ENCODE assay signal across 24 cellular contexts in genomic region chr15:72288796-72289596, GRCh38. TPM values are rescaled to one million over a fixed set of nuclear protein-coding genes. Genes with fewer than 3 reads are reported as not detected.
A peak's percentile ranks its signal among the peaks of the same experiment; 100 is the strongest.
DNase-seq lines count a peak whose midpoint lies in the region; ATAC-seq, FAIRE-seq and TF ChIP-seq lines count a peak whose summit lies in the region.
"Had no signal": no experiment of that assay in that cellular context is flagged by ENCODE, and none has a peak within 500 bp of the region (broad histone marks: within the 10 kb centered on the region; RNA-seq: fewer than 3 reads in every experiment).

No MANE protein-coding gene starts in this region.

- no peak overlapping the region for H3K4me3 Mint-ChIP-seq in H9
- no peak overlapping the region for H3K4me3 Mint-ChIP-seq in stimulated activated naive B cell treated with anti-CD40 and anti-IgM and Interleukin-4, amounts not matched to agents 10 μg/mL and 1 μg/mL and 100 μg/mL, for 72 hours
- H3K4me3 Mint-ChIP-seq in activated naive CD8-positive, alpha-beta T cell treated with anti-CD3 and anti-CD28 coated beads, Interleukin-2, amount 50 U/mL, for 24 hours = no peak overlapping the region
- H3K4me3 Mint-ChIP-seq: CD4-positive, CD25-positive, alpha-beta regulatory T cell; CD8-positive, alpha-beta memory T cell; HFFc6 had no signal

- H3K23me2 ChIP-seq in H9 (ENCODE audit: insufficient read length, low read depth, low read length, poor library complexity, severe bottlenecking) (no peaks in the 10 kb centered on the region), H1 (ENCODE audit: low read depth, low read length) (no peaks in the 10 kb centered on the region)

- H3K4me3 ChIP-seq in right cardiac atrium (ENCODE audit: low read length) (no peak overlapping the region), H1 (ENCODE audit: extremely low read depth in 1 of 4, insufficient read depth in 2 of 4, low read depth in 3 of 4, low read length in 4 of 4) (no peak overlapping the region)
- H3K4me3 ChIP-seq: K562 had no signal

- H4K20me1 ChIP-seq in H9 (ENCODE audit: control insufficient read depth, insufficient read depth, insufficient read length) (no peaks in the 10 kb centered on the region), H1 (replicated peaks in 1 of 2; ENCODE audit: control insufficient read depth in 1 of 2, insufficient read depth in 2 of 2, low read length in 2 of 2) (no peaks in the 10 kb centered on the region)

- CTCF ChIA-PET in H1 (lab: Charles Lee; ENCODE audit: partially characterized antibody) = interaction anchor here (1.0 to 5.4 kb wide), 4 partner anchors 11 to 713 kb away, joined by 3 to 50 read pairs (median 12); no protein-coding TSS in a partner anchor

- H3K27me3 Mint-ChIP-seq in H9 (ENCODE audit: low read depth) = peaks cover 38% of the 10 kb centered on the region
- H3K27me3 Mint-ChIP-seq in stimulated activated naive B cell treated with anti-CD40 and anti-IgM and Interleukin-4, amounts not matched to agents 10 μg/mL and 1 μg/mL and 100 μg/mL, for 72 hours = no peaks in the 10 kb centered on the region
- H3K27me3 Mint-ChIP-seq in activated naive CD8-positive, alpha-beta T cell treated with anti-CD3 and anti-CD28 coated beads, Interleukin-2, amount 50 U/mL, for 24 hours = no peaks in the 10 kb centered on the region
- H3K27me3 Mint-ChIP-seq: CD8-positive, alpha-beta memory T cell had no signal

- no peak for TF ChIP-seq POLR2A in H1 (IDR thresholded peaks at IDR 0.05; ENCODE audit: control extremely low read depth in 1 of 2, low read depth in 2 of 2, low read length in 2 of 2)

- no peaks in the 10 kb centered on the region for H3K79me1 ChIP-seq in H9 (ENCODE audit: insufficient read depth, low read depth, low read length, poor library complexity, severe bottlenecking)
- H3K79me1 ChIP-seq in H1 (ENCODE audit: low read depth, low read length) = no peaks in the 10 kb centered on the region

- H3K56ac ChIP-seq in H9 (ENCODE audit: insufficient read length, low read depth, low read length) (no peak overlapping the region), H1 (replicated peaks; ENCODE audit: insufficient read length, low read depth, low read length) (no peak overlapping the region)

- no peaks in the 10 kb centered on the region for H3K9me3 Mint-ChIP-seq in H9
- H3K9me3 Mint-ChIP-seq in stimulated activated naive B cell treated with anti-CD40 and anti-IgM and Interleukin-4, amounts not matched to agents 10 μg/mL and 1 μg/mL and 100 μg/mL, for 72 hours = no peaks in the 10 kb centered on the region
- no peaks in the 10 kb centered on the region for H3K9me3 Mint-ChIP-seq in activated naive CD8-positive, alpha-beta T cell treated with anti-CD3 and anti-CD28 coated beads, Interleukin-2, amount 50 U/mL, for 24 hours
- H3K9me3 Mint-ChIP-seq: CD4-positive, CD25-positive, alpha-beta regulatory T cell; CD8-positive, alpha-beta memory T cell; HFFc6 had no signal

- H2BK120ac ChIP-seq in H9 (ENCODE audit: low read depth, low read length, poor library complexity, severe bottlenecking) (no peak overlapping the region), H1 (replicated peaks; ENCODE audit: low read depth, low read length) (no peak overlapping the region)

- DNase-seq in right cardiac atrium (peak in 1 of 3 donors; percentile 55), left cardiac atrium (no peak), H9 (peak; percentile 33), H1 (ENCODE audit: low read depth in 1 of 2, low spot score in 2 of 2) (no peak), NCI-H82 treated with DMSO at 0.1 percent for 48 hours (lab: John Stamatoyannopoulos, UW; ENCODE audit: unreplicated experiment) (no peak)
- DNase-seq in stimulated activated naive B cell treated with anti-CD40 and anti-IgM and Interleukin-4, amounts not matched to agents 10 μg/mL and 1 μg/mL and 100 μg/mL, for 72 hours = no peak
- no peak for DNase-seq in activated naive CD8-positive, alpha-beta T cell treated with anti-CD3 and anti-CD28 coated beads, Interleukin-2, amount 50 U/mL, for 24 hours
- DNase-seq: ACHN; BE2C; C1 segment of cervical spinal cord; CD4-positive, CD25-positive, alpha-beta regulatory T cell; CD8-positive, alpha-beta memory T cell; COR-L47; GOT3; HCEC 1CT; HFFc6; IMR-90 had no signal

- no peak overlapping the region for H2BK15ac ChIP-seq in H9 (ENCODE audit: low read depth, low read length)
- no peak overlapping the region for H2BK15ac ChIP-seq in H1 (ENCODE audit: low read length)

- H3K9ac ChIP-seq in H9 (ENCODE audit: extremely low read depth, insufficient read length, low read length) = no peak overlapping the region
- H3K9ac ChIP-seq in H1 (replicated peaks in 1 of 4; ENCODE audit: extremely low read depth in 1 of 4, low read depth in 3 of 4, low read length in 3 of 4) = no peak overlapping the region

- H3K18ac ChIP-seq in H9 (ENCODE audit: insufficient read length, low read depth, low read length) = no peak overlapping the region
- H3K18ac ChIP-seq in H1 (ENCODE audit: extremely low read depth, low read length) = no peak overlapping the region

- no peak overlapping the region for H4K8ac ChIP-seq in H9 (replicated peaks; ENCODE audit: insufficient read length, low read depth, low read length)
- peak overlapping the region; percentile 51; the same call in 1 of the 2 replicates for H4K8ac ChIP-seq in H1 (ENCODE audit: extremely low read depth, insufficient read depth, low read length)

- H3K27ac ChIP-seq in right cardiac atrium (ENCODE audit: low read length) (no peak overlapping the region), H9 (ENCODE audit: insufficient read length, low read depth, low read length) (no peak overlapping the region), H1 (ENCODE audit: low read depth, low read length) (no peak overlapping the region)
- H3K27ac ChIP-seq: HL-60 had no signal

- no peaks in the 10 kb centered on the region for H3K36me3 Mint-ChIP-seq in H9 (ENCODE audit: insufficient read depth in 1 of 3, low read depth in 3 of 3)
- H3K36me3 Mint-ChIP-seq in stimulated activated naive B cell treated with anti-CD40 and anti-IgM and Interleukin-4, amounts not matched to agents 10 μg/mL and 1 μg/mL and 100 μg/mL, for 72 hours = no peaks in the 10 kb centered on the region
- H3K36me3 Mint-ChIP-seq in activated naive CD8-positive, alpha-beta T cell treated with anti-CD3 and anti-CD28 coated beads, Interleukin-2, amount 50 U/mL, for 24 hours (ENCODE audit: low read depth) = no peaks in the 10 kb centered on the region
- H3K36me3 Mint-ChIP-seq: CD4-positive, CD25-positive, alpha-beta regulatory T cell had no signal

- H3T11ph ChIP-seq in H9 (ENCODE audit: low read length) = no peak overlapping the region

- POLR2A ChIA-PET in H1 (lab: Charles Lee; ENCODE audit: partially characterized antibody) = no interaction called here

- no peak for TF ChIP-seq RAD21 in H1 (IDR thresholded peaks at IDR 0.05 in 1 of 2, conservative IDR thresholded peaks at IDR 0.05 in 1 of 2; ENCODE audit: low read depth in 2 of 2, low read length in 2 of 2)

- H3K23ac ChIP-seq in H9 (ENCODE audit: insufficient read length, low read depth, low read length) (no peak overlapping the region), H1 (ENCODE audit: insufficient read length) (no peak overlapping the region)

- no peak overlapping the region for H3K27ac Mint-ChIP-seq in H9
- peak overlapping the region; percentile 17 for H3K27ac Mint-ChIP-seq in stimulated activated naive B cell treated with anti-CD40 and anti-IgM and Interleukin-4, amounts not matched to agents 10 μg/mL and 1 μg/mL and 100 μg/mL, for 72 hours
- no peak overlapping the region for H3K27ac Mint-ChIP-seq in activated naive CD8-positive, alpha-beta T cell treated with anti-CD3 and anti-CD28 coated beads, Interleukin-2, amount 50 U/mL, for 24 hours
- H3K27ac Mint-ChIP-seq: CD4-positive, CD25-positive, alpha-beta regulatory T cell; HFFc6 had no signal

- intact Hi-C loops in right cardiac atrium (cut with DNase I) (no loop called here), left cardiac atrium (cut with DNase I) (no loop called here)

- no peak overlapping the region for H2AFZ ChIP-seq in H9 (ENCODE audit: low read length)
- H2AFZ ChIP-seq in H1 (ENCODE audit: low read length) = no peak overlapping the region

- H3K4me1 Mint-ChIP-seq in H9 = no peaks in the 10 kb centered on the region
- H3K4me1 Mint-ChIP-seq in stimulated activated naive B cell treated with anti-CD40 and anti-IgM and Interleukin-4, amounts not matched to agents 10 μg/mL and 1 μg/mL and 100 μg/mL, for 72 hours = peaks cover 0 to 3% of the 10 kb centered on the region in 2 donors
- no peaks in the 10 kb centered on the region for H3K4me1 Mint-ChIP-seq in activated naive CD8-positive, alpha-beta T cell treated with anti-CD3 and anti-CD28 coated beads, Interleukin-2, amount 50 U/mL, for 24 hours
- H3K4me1 Mint-ChIP-seq: CD4-positive, CD25-positive, alpha-beta regulatory T cell; CD8-positive, alpha-beta memory T cell had no signal

- H3K4me1 ChIP-seq in right cardiac atrium (ENCODE audit: control insufficient read depth, insufficient read depth, low read length) (no peaks in the 10 kb centered on the region), H9 (ENCODE audit: insufficient read depth, low read length) (no peaks in the 10 kb centered on the region), H1 (replicated peaks in 1 of 4; ENCODE audit: control insufficient read depth in 3 of 4, insufficient read depth in 4 of 4, low read length in 3 of 4) (no peaks in the 10 kb centered on the region)
- H3K4me1 ChIP-seq: BE2C had no signal

- H3K4ac ChIP-seq in H9 (ENCODE audit: low read depth, low read length) (no peak overlapping the region), H1 (replicated peaks; ENCODE audit: insufficient read length, low read depth, low read length) (no peak overlapping the region)

- H3K79me2 ChIP-seq in H9 (ENCODE audit: insufficient read depth, low read length) = no peaks in the 10 kb centered on the region
- no peaks in the 10 kb centered on the region for H3K79me2 ChIP-seq in H1 (ENCODE audit: control insufficient read depth in 1 of 2, insufficient read depth in 2 of 2, low read length in 2 of 2)

- H3K36me3 ChIP-seq in H1 (ENCODE audit: control insufficient read depth in 2 of 4, insufficient read depth in 4 of 4, low read length in 3 of 4) = no peaks in the 10 kb centered on the region
- H3K36me3 ChIP-seq: BE2C had no signal

- no peak overlapping the region for H3K4me2 ChIP-seq in H9 (ENCODE audit: insufficient read depth, insufficient read length, low read length)
- H3K4me2 ChIP-seq in H1 (ENCODE audit: insufficient read depth in 1 of 2, low read depth in 2 of 2, low read length in 2 of 2) = no peak overlapping the region

- FAIRE-seq in H1 (lab: Jason Lieb, UNC) = no peak
- FAIRE-seq: A204.1, D721Med, G401.6, GM12892, GM18507, K562 had no signal

- TF ChIP-seq EP300 in H1 (IDR thresholded peaks at IDR 0.05; ENCODE audit: borderline replicate concordance in 1 of 2, low read depth in 2 of 2, low read length in 2 of 2) = no peak

- H3K9me3 ChIP-seq in right cardiac atrium (ENCODE audit: control insufficient read depth, low read length) (no peaks in the 10 kb centered on the region), H9 (ENCODE audit: control insufficient read depth, low read depth, low read length) (no peaks in the 10 kb centered on the region), H1 (ENCODE audit: insufficient read depth in 2 of 2, low read depth in 1 of 2, low read length in 1 of 2) (no peaks in the 10 kb centered on the region)
- H3K9me3 ChIP-seq: BE2C had no signal

- 92% methylated on average over 49 of the region's 49 CpGs for WGBS in right cardiac atrium
- no CpG with 5 or more reads among the region's 49 CpGs for WGBS in H9 (ENCODE audit: extremely low coverage, insufficient read length, low lambda C conversion rate)
- 94% methylated on average over 31 of the region's 49 CpGs; no CpG with 5 or more reads in 1 of the 2 experiments for WGBS in H1 (ENCODE audit: extremely low coverage in 1 of 2, insufficient coverage in 1 of 2, insufficient read length in 1 of 2, insufficient replicate concordance in 2 of 2, low coverage in 1 of 2, low lambda C conversion rate in 2 of 2, missing lambda C conversion rate in 1 of 2), 2 experiments

- no peaks in the 10 kb centered on the region for H3K27me3 ChIP-seq in right cardiac atrium (ENCODE audit: control insufficient read depth, insufficient read depth)
- peaks cover 2% of the 10 kb centered on the region; the same call in 1 of the 2 replicates for H3K27me3 ChIP-seq in H9 (ENCODE audit: insufficient read depth, low read length)
- H3K27me3 ChIP-seq in H1 (replicated peaks in 1 of 4; ENCODE audit: control insufficient read depth in 3 of 4, extremely low read depth in 1 of 4, insufficient read depth in 3 of 4, low read length in 3 of 4) = peaks cover 0 to 2% (median 0%) of the 10 kb centered on the region in 4 experiments; a peak in 1 of 7 replicates
- H3K27me3 ChIP-seq: BE2C had no signal

- H3K14ac ChIP-seq in H9 (ENCODE audit: insufficient read depth, low read length) (no peak overlapping the region), H1 (ENCODE audit: insufficient read length) (no peak overlapping the region)

- H4K91ac ChIP-seq in H9 (ENCODE audit: insufficient read length, low read depth, low read length) (no peak overlapping the region), H1 (replicated peaks; ENCODE audit: insufficient read length, low read length) (no peak overlapping the region)

- no peak overlapping the region for H2BK20ac ChIP-seq in H9 (ENCODE audit: low read depth, low read length, poor library complexity, severe bottlenecking)
- no peak overlapping the region for H2BK20ac ChIP-seq in H1 (ENCODE audit: low read length)

- H2AK5ac ChIP-seq in H9 (ENCODE audit: insufficient read length, low read length) (no peak overlapping the region), H1 (ENCODE audit: low read depth, low read length) (no peak overlapping the region)

- H2BK12ac ChIP-seq in H9 (ENCODE audit: insufficient read length, low read depth, low read length) = no peak overlapping the region
- no peak overlapping the region for H2BK12ac ChIP-seq in H1 (ENCODE audit: low read depth, low read length)

- ATAC-seq in right cardiac atrium = peak; percentile 14 to 17
- ATAC-seq in left cardiac atrium = no peak
- no peak for ATAC-seq in stimulated activated naive B cell treated with anti-CD40 and anti-IgM and Interleukin-4, amounts not matched to agents 10 μg/mL and 1 μg/mL and 100 μg/mL, for 72 hours (replicated peaks)
- no peak for ATAC-seq in activated naive CD8-positive, alpha-beta T cell treated with anti-CD3 and anti-CD28 coated beads, Interleukin-2, amount 50 U/mL, for 24 hours
- ATAC-seq: K562 had no signal

- no peak for TF ChIP-seq CTCF in H9 (conservative IDR thresholded peaks at IDR 0.05)
- no peak for TF ChIP-seq CTCF in H1 (IDR thresholded peaks at IDR 0.05; ENCODE audit: control extremely low read depth in 1 of 3, insufficient read depth in 1 of 3, low read depth in 1 of 3, low read length in 3 of 3)

- H2BK5ac ChIP-seq in H9 (ENCODE audit: insufficient read length, low read length) (no peak overlapping the region), H1 (ENCODE audit: low read depth, low read length) (no peak overlapping the region)

- H4K5ac ChIP-seq in H9 (ENCODE audit: insufficient read length, low read depth, low read length) = no peak overlapping the region
- no peak overlapping the region for H4K5ac ChIP-seq in H1 (ENCODE audit: insufficient read length, low read depth, low read length)

RNA-seq across cellular contexts. Expression of gene PARP6, which starts 16.6 kb away (rescaled TPM):
- total RNA-seq in right cardiac atrium (10 to 100 TPM; 39.7 to 53.6 (median 45.0) TPM), left cardiac atrium (10 to 100 TPM; 30.4 to 36.0 TPM), H9 (2021) (54.4 and 54.5 TPM in 2 replicates)
- polyA plus RNA-seq in right cardiac atrium (34.5 TPM), H1 (2011; rRNA removed) (44.8 and 45.3 TPM in 2 replicates)
- 33.0 and 39.8 TPM in 2 replicates for total RNA-seq in H1 (2021; fragmentation: NEBNext Ultra II Directional; extraction: Animal tissue kit (Norgen Biotek cat#: 25700))
- 48.7 TPM for polyA plus RNA-seq in H1 (2011; cell fraction: cytosol; rRNA removed)
- polyA plus RNA-seq in H1 (2011; cell fraction: nucleus; rRNA removed) = 230 TPM
- polyA plus RNA-seq in H1 (2012, experiment 1 of 2) = 46.8 to 59.8 TPM (median 50.2 TPM) in 4 replicates
- 6.1 TPM for polyA plus RNA-seq in H1 (2012, experiment 2 of 2)
- 52.0 TPM for polyA plus RNA-seq in H1 (2013, experiment 1 of 2)
- polyA plus RNA-seq in H1 (2013, experiment 2 of 2) = 40.8 TPM
- polyA minus RNA-seq in H1 (2011; rRNA and poly(A)+ RNA removed) = 46.0 and 64.3 TPM in 2 replicates
- 15.7 TPM for polyA minus RNA-seq in H1 (2011; cell fraction: cytosol; rRNA and poly(A)+ RNA removed)
- polyA minus RNA-seq in H1 (2011; cell fraction: nucleus; rRNA and poly(A)+ RNA removed) = 53.2 TPM

RNA-seq across cellular contexts. Expression of gene CELF6, which starts 31.0 kb away (rescaled TPM):
- 1 to 10 TPM in 3 of 4 donors, under 1 TPM in 1; 0.42 to 2.2 (median 1.4) TPM for total RNA-seq in right cardiac atrium
- polyA plus RNA-seq in right cardiac atrium = 1.5 TPM
- 1 to 10 TPM in 1 of 2 donors, under 1 TPM in 1; 0.86 to 1.0 TPM for total RNA-seq in left cardiac atrium
- 0.13 and 0.18 TPM in 2 replicates for total RNA-seq in H9 (2021)
- 0.19 TPM in 1 of 2 replicates, not detected in the other for total RNA-seq in H1 (2021; fragmentation: NEBNext Ultra II Directional; extraction: Animal tissue kit (Norgen Biotek cat#: 25700))
- polyA plus RNA-seq in H1 (2011; rRNA removed) = 0.05 and 0.09 TPM in 2 replicates
- polyA plus RNA-seq in H1 (2011; cell fraction: cytosol; rRNA removed) = 0.09 TPM
- polyA plus RNA-seq in H1 (2011; cell fraction: nucleus; rRNA removed) = 0.21 TPM
- polyA plus RNA-seq in H1 (2012, experiment 1 of 2) = 0.05 to 0.07 TPM in 2 of 4 replicates, not detected in the others
- polyA plus RNA-seq in H1 (2012, experiment 2 of 2) = not detected
- 0.02 TPM for polyA plus RNA-seq in H1 (2013, experiment 1 of 2)
- polyA plus RNA-seq in H1 (2013, experiment 2 of 2) = 0.02 TPM
- not detected in 2 replicates for polyA minus RNA-seq in H1 (2011; rRNA and poly(A)+ RNA removed)
- polyA minus RNA-seq in H1 (2011; cell fraction: cytosol; rRNA and poly(A)+ RNA removed) = not detected
- 0.20 TPM for polyA minus RNA-seq in H1 (2011; cell fraction: nucleus; rRNA and poly(A)+ RNA removed)
- total RNA-seq: IMR-90, K562 had no signal
- polyA plus RNA-seq: CD8-positive, alpha-beta memory T cell had no signal

RNA-seq across cellular contexts. Expression of gene PKM, which starts 58.0 kb away (rescaled TPM):
- total RNA-seq in right cardiac atrium (1,000 to 10,000 TPM in 2 of 4 donors, 100 to 1,000 TPM in 2; 822 to 1,102 (median 1,021) TPM), left cardiac atrium (1,000 to 10,000 TPM in 1 of 2 donors, 100 to 1,000 TPM in 1; 881 to 1,100 TPM), H9 (2021) (1,026 and 1,042 TPM in 2 replicates)
- polyA plus RNA-seq in right cardiac atrium (840 TPM), H1 (2011; rRNA removed) (856 and 1,089 TPM in 2 replicates)
- 761 and 780 TPM in 2 replicates for total RNA-seq in H1 (2021; fragmentation: NEBNext Ultra II Directional; extraction: Animal tissue kit (Norgen Biotek cat#: 25700))
- polyA plus RNA-seq in H1 (2011; cell fraction: cytosol; rRNA removed) = 1,111 TPM
- polyA plus RNA-seq in H1 (2011; cell fraction: nucleus; rRNA removed) = 1,343 TPM
- 1,003 to 1,133 TPM (median 1,096 TPM) in 4 replicates for polyA plus RNA-seq in H1 (2012, experiment 1 of 2)
- polyA plus RNA-seq in H1 (2012, experiment 2 of 2) = 1,059 TPM
- polyA plus RNA-seq in H1 (2013, experiment 1 of 2) = 646 TPM
- polyA plus RNA-seq in H1 (2013, experiment 2 of 2) = 625 TPM
- polyA minus RNA-seq in H1 (2011; rRNA and poly(A)+ RNA removed) = 1,050 and 1,384 TPM in 2 replicates
- 677 TPM for polyA minus RNA-seq in H1 (2011; cell fraction: cytosol; rRNA and poly(A)+ RNA removed)
- 678 TPM for polyA minus RNA-seq in H1 (2011; cell fraction: nucleus; rRNA and poly(A)+ RNA removed)

Comparison
In these comparisons a context has a peak if more than half of its experiments do, and no peak if none do; other contexts are left out.
1. ATAC-seq: peak in right cardiac atrium (2 of 2); none in left cardiac atrium (0 of 2), stimulated activated naive B cell treated with anti-CD40 and anti-IgM and Interleukin-4, amounts not matched to agents 10 μg/mL and 1 μg/mL and 100 μg/mL, for 72 hours (0 of 2) and activated naive CD8-positive, alpha-beta T cell treated with anti-CD3 and anti-CD28 coated beads, Interleukin-2, amount 50 U/mL, for 24 hours (single experiment).